ENCODE assay signal across 11 cellular contexts in the genomic region with DNA sequence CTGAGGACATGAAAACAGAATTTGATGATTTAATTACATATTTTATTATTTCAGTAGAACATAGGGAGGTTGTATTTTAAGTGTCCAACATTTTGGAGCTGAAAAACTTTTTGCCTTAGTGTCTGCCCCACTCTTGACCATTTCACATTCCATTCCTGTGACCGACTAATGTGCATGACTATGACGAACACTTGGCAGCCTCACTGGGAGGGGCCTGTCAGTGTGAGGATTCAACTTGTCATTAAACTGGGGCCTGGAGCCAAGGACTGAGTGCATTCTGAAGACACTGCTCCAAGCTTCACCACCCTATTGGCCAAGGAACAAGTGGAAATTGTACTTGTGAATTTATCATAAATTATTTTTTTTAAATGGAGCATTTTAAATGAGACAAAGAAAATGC.
DNase-seq lines count a peak whose midpoint lies in the region; ATAC-seq and TF ChIP-seq lines count a peak whose summit lies in the region.
"Had no signal": no experiment of that assay in that cellular context is flagged by ENCODE, and none has a peak within 500 bp of the region (broad histone marks: within the 10 kb centered on the region; RNA-seq: fewer than 3 reads in every experiment).

No MANE protein-coding gene starts in this region.

- CTCF ChIA-PET in activated CD8-positive, alpha-beta T cell treated with anti-CD3 and anti-CD28 coated beads for 36 hours (lab: Charles Lee) = no interaction called here

- H3K4me3 ChIP-seq in gastroesophageal sphincter (no peak overlapping the region), gastrocnemius medialis (no peak overlapping the region), spleen (no peak overlapping the region)
- H3K4me3 ChIP-seq: K562, transverse colon had no signal

- H3K36me3 ChIP-seq in gastroesophageal sphincter (no peaks in the 10 kb centered on the region), gastrocnemius medialis (no peaks in the 10 kb centered on the region), spleen (no peaks in the 10 kb centered on the region)
- H3K36me3 ChIP-seq: transverse colon had no signal

- H3K4me1 ChIP-seq in gastroesophageal sphincter (peaks cover 0 to 4% (median 0%) of the 10 kb centered on the region in 3 donors), gastrocnemius medialis (no peaks in the 10 kb centered on the region), spleen (no peaks in the 10 kb centered on the region)
- H3K4me1 ChIP-seq: transverse colon had no signal

- TF ChIP-seq CTCF in gastroesophageal sphincter (IDR thresholded peaks at IDR 0.05) (no peak), gastrocnemius medialis (IDR thresholded peaks at IDR 0.05 in 4 of 5, conservative IDR thresholded peaks at IDR 0.05 in 1 of 5) (no peak), spleen (IDR thresholded peaks at IDR 0.05 in 8 of 11, conservative IDR thresholded peaks at IDR 0.05 in 3 of 11) (no peak)
- no peak for TF ChIP-seq CTCF in activated CD8-positive, alpha-beta T cell treated with anti-CD3 and anti-CD28 coated beads for 36 hours (IDR thresholded peaks at IDR 0.05)

- in situ Hi-C loops in gastrocnemius medialis (cut with MboI; ENCODE audit: low sequenced_read_pairs in 4 of 4) = no loop called here

- no peaks in the 10 kb centered on the region for H3K27me3 ChIP-seq in gastroesophageal sphincter
- no peaks in the 10 kb centered on the region for H3K27me3 ChIP-seq in gastrocnemius medialis
- no peaks in the 10 kb centered on the region for H3K27me3 ChIP-seq in spleen (replicated peaks in 1 of 7)
- H3K27me3 ChIP-seq: transverse colon had no signal

- H3K27me3 Mint-ChIP-seq in activated CD8-positive, alpha-beta T cell treated with anti-CD3 and anti-CD28 coated beads for 36 hours = no peaks in the 10 kb centered on the region

- WGBS in gastroesophageal sphincter (ENCODE audit: low coverage in 1 of 2), 2 donors = 0 to 21% methylated on average over 1 to 2 of the region's 2 CpGs
- WGBS in spleen, 5 donors = 71 to 83% (median 77%) methylated on average over 2 of the region's 2 CpGs

- DNase-seq in GM03348 (ENCODE audit: low spot score) = peak; percentile 75
- DNase-seq in SW 1271 (lab: John Stamatoyannopoulos, UW) = peak; percentile 15 to 19
- DNase-seq in gastrocnemius medialis = peak; percentile 30 to 70
- DNase-seq in cerebellar nuclear complex (lab: John Stamatoyannopoulos, UW) = no peak
- no peak for DNase-seq in activated CD8-positive, alpha-beta T cell treated with anti-CD3 and anti-CD28 coated beads for 36 hours
- no peak for DNase-seq in spleen
- DNase-seq: activated effector memory CD4-positive, alpha-beta T cell treated with Interleukin-2 at 50 U/mL for 16 hours; transverse colon had no signal

- TF ChIP-seq POLR2A in gastroesophageal sphincter (IDR thresholded peaks at IDR 0.05) (no peak), gastrocnemius medialis (IDR thresholded peaks at IDR 0.05) (no peak), spleen (IDR thresholded peaks at IDR 0.05) (no peak)

- POLR2A ChIA-PET in activated CD8-positive, alpha-beta T cell treated with anti-CD3 and anti-CD28 coated beads for 36 hours (lab: Charles Lee) = no interaction called here

- ATAC-seq in gastroesophageal sphincter (peak; percentile 76), gastrocnemius medialis (peak; percentile 66 to 68), HG02623 (IDR thresholded peaks at IDR 0.05; ENCODE audit: unreplicated experiment) (no peak)
- ATAC-seq in activated CD8-positive, alpha-beta T cell treated with anti-CD3 and anti-CD28 coated beads for 36 hours = no peak
- ATAC-seq: K562 had no signal

- no peak for TF ChIP-seq EP300 in gastroesophageal sphincter (IDR thresholded peaks at IDR 0.05)

- intact Hi-C loops in gastrocnemius medialis (cut with DNase I; ENCODE audit: low total_unique reads) (no loop called here), spleen (cut with DNase I; ENCODE audit: low total_unique reads) (no loop called here)
- intact Hi-C loops in activated CD8-positive, alpha-beta T cell treated with anti-CD3 and anti-CD28 coated beads for 36 hours (cut with micrococcal nuclease) = no loop called here

- no peaks in the 10 kb centered on the region for H3K36me3 Mint-ChIP-seq in activated CD8-positive, alpha-beta T cell treated with anti-CD3 and anti-CD28 coated beads for 36 hours (ENCODE audit: low read depth)

- H3K9me3 ChIP-seq in gastroesophageal sphincter (no peaks in the 10 kb centered on the region), gastrocnemius medialis (no peaks in the 10 kb centered on the region), spleen (no peaks in the 10 kb centered on the region)
- H3K9me3 ChIP-seq: transverse colon had no signal

- peaks cover 2% of the 10 kb centered on the region for H3K9me3 Mint-ChIP-seq in activated CD8-positive, alpha-beta T cell treated with anti-CD3 and anti-CD28 coated beads for 36 hours

- no peak overlapping the region for H3K27ac Mint-ChIP-seq in activated CD8-positive, alpha-beta T cell treated with anti-CD3 and anti-CD28 coated beads for 36 hours

- H3K4me1 Mint-ChIP-seq in activated CD8-positive, alpha-beta T cell treated with anti-CD3 and anti-CD28 coated beads for 36 hours (ENCODE audit: low read depth) = no peaks in the 10 kb centered on the region

- H3K4me3 Mint-ChIP-seq in activated CD8-positive, alpha-beta T cell treated with anti-CD3 and anti-CD28 coated beads for 36 hours = no peak overlapping the region

- no peak overlapping the region for H3K27ac ChIP-seq in gastroesophageal sphincter
- no peak overlapping the region for H3K27ac ChIP-seq in gastrocnemius medialis
- H3K27ac ChIP-seq in spleen = no peak overlapping the region
- H3K27ac ChIP-seq: transverse colon had no signal

Comparison
In these comparisons a context has a peak if more than half of its experiments do, and no peak if none do; other contexts are left out.
1. DNase-seq: peak in GM03348 (single experiment), SW 1271 (2 of 2) and gastrocnemius medialis (2 of 2); none in cerebellar nuclear complex (0 of 2), activated CD8-positive, alpha-beta T cell treated with anti-CD3 and anti-CD28 coated beads for 36 hours (single experiment) and spleen (single experiment).
2. ATAC-seq: peak in gastroesophageal sphincter (single experiment) and gastrocnemius medialis (2 of 2); none in HG02623 (single experiment) and activated CD8-positive, alpha-beta T cell treated with anti-CD3 and anti-CD28 coated beads for 36 hours (single experiment).